In the genomic region with DNA sequence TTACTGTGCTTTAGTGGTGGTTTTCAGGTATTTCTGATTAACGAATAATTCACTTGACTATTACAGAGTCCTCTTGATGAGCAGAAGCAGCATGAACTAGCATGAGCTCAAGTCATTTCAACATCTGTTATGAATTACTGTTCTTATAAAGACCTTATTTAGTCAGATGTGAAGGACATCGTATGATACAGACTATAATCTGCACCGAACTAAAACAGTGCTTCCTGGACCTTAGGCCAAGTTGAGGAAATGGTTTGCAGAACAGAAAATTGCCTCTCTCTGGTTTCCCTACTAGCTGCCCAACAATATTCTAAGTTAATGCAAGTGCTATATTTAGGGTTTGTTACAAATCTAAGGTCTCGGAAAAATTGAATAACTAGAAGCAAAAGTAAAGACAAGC, we compare ENCODE assay signal across 23 cellular contexts.
A peak's percentile ranks its signal among the peaks of the same experiment; 100 is the strongest.
DNase-seq lines count a peak whose midpoint lies in the region; ATAC-seq, FAIRE-seq and TF ChIP-seq lines count a peak whose summit lies in the region.
"Had no signal": no experiment of that assay in that cellular context is flagged by ENCODE, and none has a peak within 500 bp of the region (broad histone marks: within the 10 kb centered on the region; RNA-seq: fewer than 3 reads in every experiment).

No MANE protein-coding gene starts in this region.

- intact Hi-C loops in A673 (cut with micrococcal nuclease; ENCODE audit: unreplicated experiment): no loop called here

- H3K4me2 ChIP-seq in SK-N-SH (no peak overlapping the region), hepatocyte (peak overlapping the region; percentile 30)

- H3K27ac ChIP-seq in A673 (ENCODE audit: low read depth, low read length, poor library complexity, severe bottlenecking) (no peak overlapping the region), SK-N-SH (ENCODE audit: low read depth in 2 of 2, low read length in 1 of 2) (no peak overlapping the region), hepatocyte (no peak overlapping the region)
- H3K27ac ChIP-seq: testis had no signal

- H4K20me1 ChIP-seq in SK-N-SH (ENCODE audit: insufficient read depth) (no peaks in the 10 kb centered on the region), hepatocyte (ENCODE audit: insufficient read depth, poor library complexity, severe bottlenecking) (no peaks in the 10 kb centered on the region)

- no peak overlapping the region for H3K9ac ChIP-seq in SK-N-SH

- WGBS in SK-N-SH (ENCODE audit: low lambda C conversion rate): 55% methylated on average over 4 of the region's 4 CpGs
- WGBS in hepatocyte (ENCODE audit: low lambda C conversion rate, missing lambda C conversion rate): 70% methylated on average over 4 of the region's 4 CpGs

- H3K4me3 ChIP-seq in A673 (ENCODE audit: low read depth, low read length, poor library complexity, severe bottlenecking) (no peak overlapping the region), SK-N-SH (ENCODE audit: low read depth in 2 of 2, low read length in 1 of 2) (no peak overlapping the region), hepatocyte (no peak overlapping the region)
- H3K4me3 ChIP-seq: lung, testis had no signal

- FAIRE-seq in GM12892 (lab: Jason Lieb, UNC): peak; percentile 69

- no TSS peak for BruUV-seq in A673 (replicated peaks; lab: Mats Ljungman, UMichigan)

- no peaks in the 10 kb centered on the region for H3K27me3 ChIP-seq in A673 (replicated peaks; ENCODE audit: insufficient read depth, low read depth, low read length, poor library complexity)
- no peaks in the 10 kb centered on the region for H3K27me3 ChIP-seq in SK-N-SH (ENCODE audit: insufficient read depth)
- H3K27me3 ChIP-seq in hepatocyte: no peaks in the 10 kb centered on the region
- H3K27me3 ChIP-seq: testis had no signal

- POLR2A ChIA-PET in A673 (lab: Charles Lee; ENCODE audit: low non-redundant PET): no interaction called here
- POLR2A ChIA-PET in SK-N-SH (lab: Yijun Ruan, JAX): interaction anchor here (0.6 kb wide), 1 partner anchor 1304 kb away, joined by 5 read pairs; no protein-coding TSS in a partner anchor

- TF ChIP-seq EP300 in SK-N-SH (IDR thresholded peaks at IDR 0.05; ENCODE audit: borderline replicate concordance in 1 of 2, low read depth in 1 of 2, low read length in 1 of 2): peak in 1 of 2 experiments; percentile 24; a peak in 1 of 4 replicates

- no peaks in the 10 kb centered on the region for H3K36me3 ChIP-seq in A673 (ENCODE audit: insufficient read depth, low read length, poor library complexity, severe bottlenecking)
- no peaks in the 10 kb centered on the region for H3K36me3 ChIP-seq in SK-N-SH (replicated peaks in 1 of 2; ENCODE audit: control insufficient read depth in 1 of 2, insufficient read depth in 2 of 2, low read length in 1 of 2)
- H3K36me3 ChIP-seq in hepatocyte (replicated peaks; ENCODE audit: insufficient read depth, low read depth): no peaks in the 10 kb centered on the region

- ATAC-seq in HG02610 (IDR thresholded peaks at IDR 0.05; ENCODE audit: unreplicated experiment) (no peak), GM21786 (IDR thresholded peaks at IDR 0.05; ENCODE audit: unreplicated experiment) (no peak)
- ATAC-seq: activated T-cell treated with anti-CD3 and anti-CD28 coated beads, Interleukin-2, amount 50 U/mL, for 72 hours; Panc1 had no signal

- no peaks in the 10 kb centered on the region for H3F3A ChIP-seq in SK-N-SH (replicated peaks; ENCODE audit: insufficient read depth)

- H3K9me3 ChIP-seq in A673 (ENCODE audit: low read depth, low read length, poor library complexity, severe bottlenecking) (no peaks in the 10 kb centered on the region), SK-N-SH (no peaks in the 10 kb centered on the region), hepatocyte (ENCODE audit: low read depth) (no peaks in the 10 kb centered on the region)
- H3K9me3 ChIP-seq: testis had no signal

- peak; percentile 4 for DNase-seq in A673 (ENCODE audit: low spot score)
- no peak for DNase-seq in GM12892 (ENCODE audit: insufficient read length)
- DNase-seq in SK-N-SH: peak; percentile 39
- no peak for DNase-seq in hepatocyte (ENCODE audit: low spot score)
- no peak for DNase-seq in NCI-H2107 (lab: John Stamatoyannopoulos, UW)
- no peak for DNase-seq in amygdala (lab: John Stamatoyannopoulos, UW)
- DNase-seq: activated CD4-positive, CD25-positive, alpha-beta regulatory T cell treated with anti-CD3 and anti-CD28 coated beads, Interleukin-2, amount 50 U/mL, for 72 hours; activated CD8-positive, alpha-beta memory T cell treated with anti-CD3 and anti-CD28 coated beads for 24 hours; activated naive CD8-positive, alpha-beta T cell treated with anti-CD3 and anti-CD28 coated beads for 36 hours; activated T-cell treated with anti-CD3 and anti-CD28 coated beads, Interleukin-2, amount 50 U/mL, for 72 hours; CD4-positive, alpha-beta T cell; dermis blood vessel endothelial cell; DMS153; H7; head of caudate nucleus; immature natural killer cell; NCI-H526 treated with DMSO at 0.1 percent for 48 hours; nephron progenitor cell; testis had no signal

- no peak for TF ChIP-seq POLR2A in GM12892 (IDR thresholded peaks at IDR 0.05; ENCODE audit: low read depth, low read length)

- H3K4me1 ChIP-seq in A673 (ENCODE audit: insufficient read depth, low read length, poor library complexity, severe bottlenecking) (no peaks in the 10 kb centered on the region), SK-N-SH (ENCODE audit: control insufficient read depth in 1 of 2, insufficient read depth in 2 of 2, low read depth in 1 of 2, low read length in 1 of 2) (no peaks in the 10 kb centered on the region; a peak in 3 of 4 replicates), hepatocyte (ENCODE audit: insufficient read depth) (peaks cover 19% of the 10 kb centered on the region)
- H3K4me1 ChIP-seq: testis had no signal

- TF ChIP-seq RAD21 in SK-N-SH (IDR thresholded peaks at IDR 0.05; ENCODE audit: low read length): no peak

- H2AFZ ChIP-seq in SK-N-SH (ENCODE audit: low read depth) (no peak overlapping the region), hepatocyte (no peak overlapping the region)

- CTCF ChIA-PET in A673 (lab: Charles Lee) (no interaction called here), SK-N-SH (lab: Yijun Ruan, JAX) (interaction anchor here (0.9 to 2.1 kb wide), 5 partner anchors 9 to 63 kb away, joined by 3 to 5 read pairs (median 3); no protein-coding TSS in a partner anchor)

- TF ChIP-seq CTCF in A673 (conservative IDR thresholded peaks at IDR 0.05; ENCODE audit: low read depth, low read length) (no peak), SK-N-SH (IDR thresholded peaks at IDR 0.05) (no peak), hepatocyte (IDR thresholded peaks at IDR 0.05; ENCODE audit: poor library complexity) (no peak)

- H3K79me2 ChIP-seq in SK-N-SH (ENCODE audit: insufficient read depth) (no peaks in the 10 kb centered on the region), hepatocyte (no peaks in the 10 kb centered on the region)

- H3K9me2 ChIP-seq in SK-N-SH (no peaks in the 10 kb centered on the region), hepatocyte (replicated peaks; ENCODE audit: insufficient read depth) (no peaks in the 10 kb centered on the region)

TF ChIP-seq in SK-N-SH, 30 proteins besides CTCF, POLR2A, EP300 and RAD21:
- TF ChIP-seq NRF1 (IDR thresholded peaks at IDR 0.05; ENCODE audit: low read depth, low read length) (no peak), TCF12 (IDR thresholded peaks at IDR 0.05) (peak; percentile 58; the same call in 1 of the 2 replicates)

Comparison
In these comparisons a context has a peak if more than half of its experiments do, and no peak if none do; other contexts are left out.
1. DNase-seq: peak in A673 (single experiment) and SK-N-SH (single experiment); none in GM12892 (single experiment), hepatocyte (single experiment), NCI-H2107 (single experiment) and amygdala (0 of 56).